ENCODE assay signal across 7 cellular contexts in genomic region chr14:75832621-75833297, GRCh38.
A peak's percentile ranks its signal among the peaks of the same experiment; 100 is the strongest.
DNase-seq lines count a peak whose midpoint lies in the region; ATAC-seq, FAIRE-seq and TF ChIP-seq lines count a peak whose summit lies in the region.

No MANE protein-coding gene starts in this region.

- intact Hi-C loops in sigmoid colon (cut with DNase I), result no loop called here

- H3K9me3 ChIP-seq in HEK293 (ENCODE audit: control insufficient read depth, insufficient read depth, low read depth, low read length) (no peaks in the 10 kb centered on the region), RWPE2 (ENCODE audit: severe bottlenecking) (no peaks in the 10 kb centered on the region), sigmoid colon (no peaks in the 10 kb centered on the region)

- TF ChIP-seq CTCF in HEK293 (tag by site-specific recombination; IDR thresholded peaks at IDR 0.05) (no peak), RWPE2 (IDR thresholded peaks at IDR 0.05; ENCODE audit: poor library complexity, severe bottlenecking) (no peak), sigmoid colon (IDR thresholded peaks at IDR 0.05) (no peak)

- WGBS in sigmoid colon, 2 donors, result 17 to 72% methylated on average over 10 of the region's 10 CpGs

- CTCF ChIA-PET in HEK293 (lab: Yijun Ruan, JAX), result interaction anchor here (0.7 kb wide), 3 partner anchors 11 to 157 kb away, joined by 3 to 5 read pairs (median 4); no protein-coding TSS in a partner anchor

- H3K27me3 ChIP-seq in RWPE2 (ENCODE audit: insufficient read depth, poor library complexity, severe bottlenecking), result no peaks in the 10 kb centered on the region
- no peaks in the 10 kb centered on the region for H3K27me3 ChIP-seq in sigmoid colon

- DNase-seq in RWPE2 (ENCODE audit: low spot score) (no peak), fibroblast of peridontal ligament (ENCODE audit: extremely low read depth) (peak; percentile 74), sigmoid colon (no peak), GM12891 (ENCODE audit: insufficient read length, low spot score) (no peak), NCI-H446 (lab: John Stamatoyannopoulos, UW) (no peak)

- no peak for FAIRE-seq in GM12891 (lab: Jason Lieb, UNC)

- TF ChIP-seq EP300 in sigmoid colon (IDR thresholded peaks at IDR 0.05), result no peak

- H3K4me3 ChIP-seq in HEK293 (ENCODE audit: low read depth, low read length) (no peak overlapping the region), RWPE2 (ENCODE audit: severe bottlenecking) (no peak overlapping the region), sigmoid colon (no peak overlapping the region)

- POLR2A ChIA-PET in HEK293 (lab: Yijun Ruan, JAX), result interaction anchor here (0.6 kb wide), 1 partner anchor 24 kb away, joined by 8 read pairs; no protein-coding TSS in a partner anchor

- H3K36me3 ChIP-seq in HEK293 (ENCODE audit: control insufficient read depth in 2 of 2, insufficient read depth in 1 of 2, low read length in 2 of 2) (no peaks in the 10 kb centered on the region; a peak in 1 of 3 replicates), RWPE2 (ENCODE audit: low read depth) (peaks cover 22% of the 10 kb centered on the region), sigmoid colon (no peaks in the 10 kb centered on the region)

- ATAC-seq in RWPE2 (ENCODE audit: low read depth), result no peak
- ATAC-seq in GM18858 (IDR thresholded peaks at IDR 0.05; ENCODE audit: unreplicated experiment), result no peak

- H3K4me1 ChIP-seq in HEK293 (ENCODE audit: control insufficient read depth, insufficient read depth, low read length) (peaks cover 21% of the 10 kb centered on the region), RWPE2 (ENCODE audit: insufficient read depth, poor library complexity, severe bottlenecking) (peaks cover 24% of the 10 kb centered on the region), sigmoid colon (peaks cover 0 to 25% (median 15%) of the 10 kb centered on the region in 4 donors)

- TF ChIP-seq POLR2A in sigmoid colon (IDR thresholded peaks at IDR 0.05), result no peak
- TF ChIP-seq POLR2A in GM12891 (IDR thresholded peaks at IDR 0.05; ENCODE audit: low read depth, low read length), result no peak

- no peak overlapping the region for H3K27ac ChIP-seq in HEK293 (ENCODE audit: extremely low read depth, low read depth, low read length)
- H3K27ac ChIP-seq in RWPE2 (ENCODE audit: poor library complexity, severe bottlenecking), result peak overlapping the region; percentile 53
- H3K27ac ChIP-seq in sigmoid colon, result peak overlapping the region in 3 of 4 donors; percentile 31 to 58 (median 52)

TF ChIP-seq in HEK293, 187 proteins besides CTCF, POLR2A, EP300 and RAD21:
- no peak for TF ChIP-seq ZNF138 (tag by site-specific recombination; IDR thresholded peaks at IDR 0.05; ENCODE audit: borderline replicate concordance)
- no peak for TF ChIP-seq RBAK (tag by site-specific recombination; IDR thresholded peaks at IDR 0.05)
- TF ChIP-seq ZIC2 (tag by site-specific recombination; IDR thresholded peaks at IDR 0.05), result peak; percentile 66
TF ChIP-seq in HEK293: peak in this region for 1.

TF ChIP-seq in GM12891, 5 proteins besides CTCF, POLR2A, EP300 and RAD21:
- TF ChIP-seq POLR2AphosphoS5 (IDR thresholded peaks at IDR 0.05; ENCODE audit: low read depth, low read length) (no peak), PAX5 (IDR thresholded peaks at IDR 0.05; ENCODE audit: insufficient read depth, low read length, severe bottlenecking) (no peak), SPI1 (IDR thresholded peaks at IDR 0.05; ENCODE audit: low read depth, low read length) (no peak), TAF1 (IDR thresholded peaks at IDR 0.05; ENCODE audit: low read depth, low read length) (no peak), POU2F2 (IDR thresholded peaks at IDR 0.05; ENCODE audit: low read depth, low read length) (no peak)
